Comparison of ENCODE assay signal across 1 cellular context in genomic region chr20:41086402-41087324, GRCh38.
TF ChIP-seq lines count a peak whose summit lies in the region.

No MANE protein-coding gene starts in this region.

TF ChIP-seq in K562, 482 proteins besides CTCF, POLR2A, EP300 and RAD21 (continued from another document and continues in another):
- TF ChIP-seq ZBTB2 (IDR thresholded peaks at IDR 0.05): no peak
- no peak for TF ChIP-seq CSDE1 (IDR thresholded peaks at IDR 0.05)
- TF ChIP-seq KAT2B (IDR thresholded peaks at IDR 0.05; ENCODE audit: low read depth, low read length): no peak
- TF ChIP-seq ZNF76 (CRISPR knock-in tag; IDR thresholded peaks at IDR 0.05; ENCODE audit: borderline replicate concordance): no peak
- TF ChIP-seq TEAD4 (IDR thresholded peaks at IDR 0.05; ENCODE audit: low read length): peak; percentile 90
- no peak for TF ChIP-seq TEAD4 (CRISPR knock-in tag; IDR thresholded peaks at IDR 0.05; ENCODE audit: borderline replicate concordance)
- no peak for TF ChIP-seq JUN (IDR thresholded peaks at IDR 0.05; ENCODE audit: borderline replicate concordance, low read depth, low read length)
- no peak for TF ChIP-seq JUN (CRISPR knock-in tag; IDR thresholded peaks at IDR 0.05; ENCODE audit: borderline replicate concordance)
- no peak for TF ChIP-seq BDP1 (IDR thresholded peaks at IDR 0.05; ENCODE audit: insufficient read depth, insufficient read length)
- no peak for TF ChIP-seq HMG20B (CRISPR knock-in tag; IDR thresholded peaks at IDR 0.05)
- no peak for TF ChIP-seq POU5F1 (IDR thresholded peaks at IDR 0.05; ENCODE audit: borderline replicate concordance, low read depth, low read length, partially characterized antibody)
- TF ChIP-seq TAF7 (tag; IDR thresholded peaks at IDR 0.05): no peak
- TF ChIP-seq ARID1B (IDR thresholded peaks at IDR 0.05): peak; percentile 94
- no peak for TF ChIP-seq CREBBP (IDR thresholded peaks at IDR 0.05; ENCODE audit: low read depth, low read length)
- TF ChIP-seq TAF15 (IDR thresholded peaks at IDR 0.05; ENCODE audit: low read depth, low read length): no peak
- no peak for TF ChIP-seq ZNF586 (CRISPR knock-in tag; conservative IDR thresholded peaks at IDR 0.05)
- TF ChIP-seq CBFA2T2 (conservative IDR thresholded peaks at IDR 0.05): peak; percentile 75
- no peak for TF ChIP-seq SNAPC5 (CRISPR knock-in tag; IDR thresholded peaks at IDR 0.05)
- TF ChIP-seq ZBTB1 (CRISPR knock-in tag; IDR thresholded peaks at IDR 0.05; ENCODE audit: borderline replicate concordance, low read depth): no peak
- peak; percentile 81 for TF ChIP-seq MTA2 (IDR thresholded peaks at IDR 0.05; ENCODE audit: low read depth)
- no peak for TF ChIP-seq CREB3L1 (IDR thresholded peaks at IDR 0.05; ENCODE audit: borderline replicate concordance, low read depth)
- TF ChIP-seq ZBTB9 (CRISPR knock-in tag; IDR thresholded peaks at IDR 0.05): no peak
- TF ChIP-seq ELF1 (tag; IDR thresholded peaks at IDR 0.05): no peak
- TF ChIP-seq SAFB2 (IDR thresholded peaks at IDR 0.05; ENCODE audit: borderline replicate concordance, low read depth, low read length, severe bottlenecking): no peak
- TF ChIP-seq ZNF592 (IDR thresholded peaks at IDR 0.05): no peak; the same call in 1 of the 2 replicates
- TF ChIP-seq SAFB (IDR thresholded peaks at IDR 0.05; ENCODE audit: borderline replicate concordance, low read depth, low read length): no peak
- no peak for TF ChIP-seq MITF (IDR thresholded peaks at IDR 0.05)
- no peak for TF ChIP-seq ZNF449 (CRISPR knock-in tag; IDR thresholded peaks at IDR 0.05)
- TF ChIP-seq NEUROD1 (IDR thresholded peaks at IDR 0.05; ENCODE audit: borderline replicate concordance, low read depth, low read length, partially characterized antibody): no peak
- no peak for TF ChIP-seq RFX5 (IDR thresholded peaks at IDR 0.05; ENCODE audit: low read depth, low read length)
- no peak for TF ChIP-seq ARID4B (CRISPR knock-in tag; IDR thresholded peaks at IDR 0.05)
- TF ChIP-seq HSF4 (CRISPR knock-in tag; IDR thresholded peaks at IDR 0.05; ENCODE audit: borderline replicate concordance): no peak
- TF ChIP-seq PREB (CRISPR knock-in tag; IDR thresholded peaks at IDR 0.05): no peak
- TF ChIP-seq KDM1A (IDR thresholded peaks at IDR 0.05): peak; percentile 83 to 87
- TF ChIP-seq HDAC8 (tag; IDR thresholded peaks at IDR 0.05): no peak
- TF ChIP-seq ZBTB7A (IDR thresholded peaks at IDR 0.05; ENCODE audit: borderline replicate concordance, control insufficient read depth, low read depth, low read length): no peak
- TF ChIP-seq NCOA1 (IDR thresholded peaks at IDR 0.05; ENCODE audit: low read depth): no peak
- no peak for TF ChIP-seq ZNF740 (CRISPR knock-in tag; IDR thresholded peaks at IDR 0.05)
- no peak for TF ChIP-seq ZNF740 (tag; IDR thresholded peaks at IDR 0.05)
- no peak for TF ChIP-seq KLF6 (CRISPR knock-in tag; IDR thresholded peaks at IDR 0.05; ENCODE audit: borderline replicate concordance)
- no peak for TF ChIP-seq ZBTB17 (CRISPR knock-in tag; IDR thresholded peaks at IDR 0.05)
- TF ChIP-seq ZNF766 (CRISPR knock-in tag; conservative IDR thresholded peaks at IDR 0.05): peak; percentile 97
- no peak for TF ChIP-seq ZNF232 (CRISPR knock-in tag; IDR thresholded peaks at IDR 0.05)
- TF ChIP-seq E2F5 (CRISPR knock-in tag; IDR thresholded peaks at IDR 0.05): no peak
- no peak for TF ChIP-seq ZNF830 (CRISPR knock-in tag; IDR thresholded peaks at IDR 0.05)
- no peak for TF ChIP-seq TEAD2 (tag; IDR thresholded peaks at IDR 0.05)
- peak; percentile 83; the same call in 1 of the 2 replicates for TF ChIP-seq ESRRA (IDR thresholded peaks at IDR 0.05; ENCODE audit: borderline replicate concordance, low read depth)
- no peak for TF ChIP-seq GTF2E2 (tag; IDR thresholded peaks at IDR 0.05)
- no peak for TF ChIP-seq PHF21A (IDR thresholded peaks at IDR 0.05; ENCODE audit: borderline replicate concordance, low read depth)
- no peak for TF ChIP-seq ATF1 (CRISPR knock-in tag; IDR thresholded peaks at IDR 0.05)
- TF ChIP-seq ATF1 (tag; IDR thresholded peaks at IDR 0.05): peak; percentile 39; the same call in 1 of the 2 replicates
